20 cellular contexts compared by ENCODE assay signal in genomic region chr9:89397471-89397870, GRCh38.
"Had no signal": no experiment of that assay in that cellular context is flagged by ENCODE, and none has a peak within 500 bp of the region (broad histone marks: within the 10 kb centered on the region; RNA-seq: fewer than 3 reads in every experiment).

No MANE protein-coding gene starts in this region.

- H3K4me3 ChIP-seq: body of pancreas, colonic mucosa, mucosa of descending colon, right atrium auricular region, suprapubic skin had no signal

- H3K4me1 Mint-ChIP-seq: nephron had no signal

- H3K27me3 ChIP-seq: body of pancreas, colonic mucosa, foreskin keratinocyte, right atrium auricular region, suprapubic skin had no signal

- H3K27me3 Mint-ChIP-seq: memory B cell had no signal

- H3K4me1 ChIP-seq: body of pancreas, colonic mucosa, foreskin keratinocyte, right atrium auricular region, suprapubic skin had no signal

- H3K4me3 Mint-ChIP-seq: activated naive CD4-positive, alpha-beta T cell treated with anti-CD3 and anti-CD28 coated beads for 36 hours; memory B cell; nephron had no signal

- ATAC-seq: body of pancreas, foreskin keratinocyte, left ventricle myocardium superior, mucosa of descending colon had no signal

- H3K9me3 Mint-ChIP-seq: activated naive CD4-positive, alpha-beta T cell treated with anti-CD3 and anti-CD28 coated beads for 36 hours; memory B cell; nephron had no signal

- H3K27ac ChIP-seq: body of pancreas, colonic mucosa, foreskin keratinocyte, right atrium auricular region, suprapubic skin had no signal

- H3K9me3 ChIP-seq: body of pancreas, colonic mucosa, mucosa of descending colon, right atrium auricular region, suprapubic skin had no signal

- H3K36me3 ChIP-seq: colonic mucosa had no signal

- H3K27ac Mint-ChIP-seq: activated naive CD4-positive, alpha-beta T cell treated with anti-CD3 and anti-CD28 coated beads for 36 hours; nephron had no signal

- DNase-seq: activated naive CD4-positive, alpha-beta T cell treated with anti-CD3 and anti-CD28 coated beads for 36 hours; amygdala; body of pancreas; central memory CD4-positive, alpha-beta T cell; colonic mucosa; foreskin keratinocyte; glutamatergic neuron; kidney glomerular epithelial cell; left ventricle myocardium superior; mucosa of descending colon; occipital lobe; stimulated activated CD4-positive, alpha-beta T cell treated with anti-CD3 and anti-CD28 coated beads, Interleukin-15, amount 100 ng/mL, for 24 hours; stimulated activated CD4-positive, alpha-beta T cell treated with anti-CD3 and anti-CD28 coated beads, Interleukin-4, amount 100 ng/mL, for 1 hour; stimulated activated naive CD4-positive, alpha-beta T cell; T1000; trophoblast cell had no signal
